ENCODE assay signal across 8 cellular contexts in genomic region chr14:30560581-30560980, GRCh38. TPM values are rescaled to one million over a fixed set of nuclear protein-coding genes. Genes with fewer than 3 reads are reported as not detected.
DNase-seq lines count a peak whose midpoint lies in the region; ATAC-seq, FAIRE-seq and TF ChIP-seq lines count a peak whose summit lies in the region.

No MANE protein-coding gene starts in this region.

- H3K27ac Mint-ChIP-seq in activated T-cell treated with anti-CD3 and anti-CD28 coated beads, Interleukin-2, amount 50 U/mL, for 24 hours = peak overlapping the region; percentile 47
- H3K27ac Mint-ChIP-seq in T-cell = no peak overlapping the region
- no peak overlapping the region for H3K27ac Mint-ChIP-seq in stimulated activated memory B cell treated with anti-CD40 and anti-IgM and Interleukin-4, amounts not matched to agents 10 μg/mL and 1 μg/mL and 100 μg/mL, for 72 hours

- peaks cover 45% of the 10 kb centered on the region for H3K4me1 Mint-ChIP-seq in activated T-cell treated with anti-CD3 and anti-CD28 coated beads, Interleukin-2, amount 50 U/mL, for 24 hours (ENCODE audit: low read depth)
- peaks cover 41 to 47% (median 42%) of the 10 kb centered on the region in 3 donors for H3K4me1 Mint-ChIP-seq in T-cell
- H3K4me1 Mint-ChIP-seq in stimulated activated memory B cell treated with anti-CD40 and anti-IgM and Interleukin-4, amounts not matched to agents 10 μg/mL and 1 μg/mL and 100 μg/mL, for 72 hours = peaks cover 36% of the 10 kb centered on the region

- DNase-seq in activated T-cell treated with anti-CD3 and anti-CD28 coated beads, Interleukin-2, amount 50 U/mL, for 24 hours = no peak
- DNase-seq in activated T-cell treated with anti-CD3 and anti-CD28 coated beads for 4 hours = no peak
- no peak for DNase-seq in T-cell
- no peak for DNase-seq in fibroblast of mammary gland (ENCODE audit: low read depth)
- DNase-seq in NCI-H128 (lab: John Stamatoyannopoulos, UW; ENCODE audit: unreplicated experiment) = no peak
- no peak for DNase-seq in GM12891 (ENCODE audit: insufficient read length, low spot score)

- no peaks in the 10 kb centered on the region for H3K9me3 Mint-ChIP-seq in activated T-cell treated with anti-CD3 and anti-CD28 coated beads, Interleukin-2, amount 50 U/mL, for 24 hours
- H3K9me3 Mint-ChIP-seq in T-cell = no peaks in the 10 kb centered on the region
- H3K9me3 Mint-ChIP-seq in stimulated activated memory B cell treated with anti-CD40 and anti-IgM and Interleukin-4, amounts not matched to agents 10 μg/mL and 1 μg/mL and 100 μg/mL, for 72 hours = no peaks in the 10 kb centered on the region

- H3K27me3 Mint-ChIP-seq in activated T-cell treated with anti-CD3 and anti-CD28 coated beads, Interleukin-2, amount 50 U/mL, for 24 hours = no peaks in the 10 kb centered on the region
- no peaks in the 10 kb centered on the region for H3K27me3 Mint-ChIP-seq in T-cell
- no peaks in the 10 kb centered on the region for H3K27me3 Mint-ChIP-seq in stimulated activated memory B cell treated with anti-CD40 and anti-IgM and Interleukin-4, amounts not matched to agents 10 μg/mL and 1 μg/mL and 100 μg/mL, for 72 hours

- peak overlapping the region; percentile 97 for H3K4me3 ChIP-seq in fibroblast of mammary gland (ENCODE audit: control insufficient read depth, low read depth, low read length)

- TF ChIP-seq POLR2A in GM12891 (IDR thresholded peaks at IDR 0.05; ENCODE audit: low read depth, low read length) = no peak

- H3K4me3 Mint-ChIP-seq in activated T-cell treated with anti-CD3 and anti-CD28 coated beads, Interleukin-2, amount 50 U/mL, for 24 hours = peak overlapping the region; percentile 100
- peak overlapping the region; percentile 69 to 97 (median 78) for H3K4me3 Mint-ChIP-seq in T-cell
- peak overlapping the region; percentile 58 for H3K4me3 Mint-ChIP-seq in stimulated activated memory B cell treated with anti-CD40 and anti-IgM and Interleukin-4, amounts not matched to agents 10 μg/mL and 1 μg/mL and 100 μg/mL, for 72 hours

- H3K36me3 Mint-ChIP-seq in activated T-cell treated with anti-CD3 and anti-CD28 coated beads, Interleukin-2, amount 50 U/mL, for 24 hours (ENCODE audit: low read depth) = peaks cover 52% of the 10 kb centered on the region
- peaks cover 29% of the 10 kb centered on the region for H3K36me3 Mint-ChIP-seq in T-cell
- H3K36me3 Mint-ChIP-seq in stimulated activated memory B cell treated with anti-CD40 and anti-IgM and Interleukin-4, amounts not matched to agents 10 μg/mL and 1 μg/mL and 100 μg/mL, for 72 hours = peaks cover 31% of the 10 kb centered on the region

- CTCF ChIA-PET in T-cell (lab: Charles Lee) = no interaction called here

- ATAC-seq in T-cell (replicated peaks in 1 of 4) (no peak), HG03095 (IDR thresholded peaks at IDR 0.05; ENCODE audit: unreplicated experiment) (no peak)
- ATAC-seq in stimulated activated memory B cell treated with anti-CD40 and anti-IgM and Interleukin-4, amounts not matched to agents 10 μg/mL and 1 μg/mL and 100 μg/mL, for 72 hours = no peak

- POLR2A ChIA-PET in T-cell (lab: Charles Lee) = interaction anchor here in 1 of 2 donors (0.6 kb wide), 1 partner anchor 1645 kb away, joined by 5 read pairs; no protein-coding TSS in a partner anchor

- TF ChIP-seq CTCF in fibroblast of mammary gland (conservative IDR thresholded peaks at IDR 0.05; ENCODE audit: control insufficient read depth, insufficient read depth, low read depth, low read length) = no peak

- FAIRE-seq in GM12891 (lab: Jason Lieb, UNC) = no peak

TF ChIP-seq in GM12891, 5 proteins besides CTCF, POLR2A, EP300 and RAD21:
- TF ChIP-seq PAX5 (IDR thresholded peaks at IDR 0.05; ENCODE audit: insufficient read depth, low read length, severe bottlenecking) (no peak), TAF1 (IDR thresholded peaks at IDR 0.05; ENCODE audit: low read depth, low read length) (no peak), POU2F2 (IDR thresholded peaks at IDR 0.05; ENCODE audit: low read depth, low read length) (no peak), POLR2AphosphoS5 (IDR thresholded peaks at IDR 0.05; ENCODE audit: low read depth, low read length) (no peak), SPI1 (IDR thresholded peaks at IDR 0.05; ENCODE audit: low read depth, low read length) (no peak)

RNA-seq across cellular contexts. Expression of gene G2E3, which starts 1.6 kb away (rescaled TPM):
- 10 to 100 TPM; 21.7 to 28.2 (median 24.1) TPM for total RNA-seq in T-cell
- 4.5 TPM for polyA plus RNA-seq in GM12891 (2012; ENCODE audit: low read depth, missing spikeins)
